Comparison of ENCODE assay signal across 8 cellular contexts in genomic region chr15:92882697-92883642, GRCh38. TPM values are rescaled to one million over a fixed set of nuclear protein-coding genes. Genes with fewer than 3 reads are reported as not detected.
A peak's percentile ranks its signal among the peaks of the same experiment; 100 is the strongest.
DNase-seq lines count a peak whose midpoint lies in the region; ATAC-seq, FAIRE-seq and TF ChIP-seq lines count a peak whose summit lies in the region.

No MANE protein-coding gene starts in this region.

- TF ChIP-seq CTCF in GM13977 (IDR thresholded peaks at IDR 0.05; ENCODE audit: extremely low read depth, insufficient read depth, missing control alignments) = no peak
- TF ChIP-seq CTCF in Loucy (conservative IDR thresholded peaks at IDR 0.05; ENCODE audit: low read length) = no peak
- no peak for TF ChIP-seq CTCF in fibroblast of villous mesenchyme (IDR thresholded peaks at IDR 0.05; ENCODE audit: insufficient read depth, low read depth, low read length)
- TF ChIP-seq CTCF in pancreas (IDR thresholded peaks at IDR 0.05) = no peak

- H3K27me3 ChIP-seq in GM23248 (replicated peaks; ENCODE audit: insufficient read depth) (no peaks in the 10 kb centered on the region), Loucy (ENCODE audit: insufficient read depth, low read length, poor library complexity, severe bottlenecking) (peaks cover 9% of the 10 kb centered on the region), pancreas (no peaks in the 10 kb centered on the region)

- in situ Hi-C loops in GM13977 (cut with MboI; ENCODE audit: low pct_unique_long_range_greater_than_20kb, low sequenced_read_pairs, unreplicated experiment) (loop anchor here (10.0 kb wide), 1 partner anchor 68 kb away; no protein-coding TSS in a partner anchor), GM23248 (cut with MboI) (no loop called here)

- H4K20me1 ChIP-seq in GM23248 (ENCODE audit: insufficient read depth) (no peaks in the 10 kb centered on the region), Loucy (ENCODE audit: insufficient read depth, low read length, poor library complexity, severe bottlenecking) (peaks cover 49% of the 10 kb centered on the region)

- H3K36me3 ChIP-seq in GM23248 (ENCODE audit: low read depth) (peaks cover 35% of the 10 kb centered on the region), Loucy (ENCODE audit: insufficient read depth, low read length) (peaks cover 28% of the 10 kb centered on the region), pancreas (peaks cover 0 to 6% (median 0%) of the 10 kb centered on the region in 3 donors)

- peak overlapping the region; percentile 97 for H3K4me3 Mint-ChIP-seq in activated T-cell treated with anti-CD3 and anti-CD28 coated beads, Interleukin-2, amount 50 U/mL, for 4 hours

- peaks cover 54% of the 10 kb centered on the region for H3K4me1 Mint-ChIP-seq in activated T-cell treated with anti-CD3 and anti-CD28 coated beads, Interleukin-2, amount 50 U/mL, for 4 hours (ENCODE audit: low read depth)

- H3K9me2 ChIP-seq in GM23248 (ENCODE audit: insufficient read depth) (no peaks in the 10 kb centered on the region), Loucy (replicated peaks; ENCODE audit: low read depth, low read length) (no peaks in the 10 kb centered on the region)

- H3K9ac ChIP-seq in GM23248 = peak overlapping the region; percentile 99
- peak overlapping the region; percentile 99 for H3K9ac ChIP-seq in Loucy (ENCODE audit: low read depth, low read length, poor library complexity, severe bottlenecking)

- intact Hi-C loops in pancreas (cut with DNase I) = no loop called here

- no peak for FAIRE-seq in pancreas (lab: Jason Lieb, UNC)

- H2AFZ ChIP-seq in GM23248 (no peak overlapping the region), Loucy (ENCODE audit: low read length) (no peak overlapping the region)

- H3K27me3 Mint-ChIP-seq in activated T-cell treated with anti-CD3 and anti-CD28 coated beads, Interleukin-2, amount 50 U/mL, for 4 hours (ENCODE audit: low read depth) = no peaks in the 10 kb centered on the region

- H3K27ac ChIP-seq in GM23248 (peak overlapping the region; percentile 95), pancreas (peak overlapping the region; percentile 94 to 100 (median 99))

- H3K9me3 ChIP-seq in GM23248 (ENCODE audit: low read depth) = no peaks in the 10 kb centered on the region
- no peaks in the 10 kb centered on the region for H3K9me3 ChIP-seq in Loucy (ENCODE audit: insufficient read depth, low read depth, low read length)
- no peaks in the 10 kb centered on the region for H3K9me3 ChIP-seq in pancreas

- no peaks in the 10 kb centered on the region for H3K9me3 Mint-ChIP-seq in activated T-cell treated with anti-CD3 and anti-CD28 coated beads, Interleukin-2, amount 50 U/mL, for 4 hours

- H3F3A ChIP-seq in GM23248 (ENCODE audit: insufficient read depth) (peaks cover 25% of the 10 kb centered on the region), Loucy (ENCODE audit: low read depth) (peaks cover 4% of the 10 kb centered on the region; the same call in 1 of the 2 replicates)

- DNase-seq in GM13977 (ENCODE audit: low spot score) (peak; percentile 40), GM23248 (peak; percentile 51), fibroblast of villous mesenchyme (ENCODE audit: low read depth) (no peak), pancreas (peak; percentile 53 to 81 (median 68)), amniotic stem cell (lab: John Stamatoyannopoulos, UW) (no peak), HuH-7 (ENCODE audit: low spot score) (no peak)
- DNase-seq in activated T-cell treated with anti-CD3 and anti-CD28 coated beads, Interleukin-2, amount 50 U/mL, for 4 hours = peak; percentile 12

- H3K36me3 Mint-ChIP-seq in activated T-cell treated with anti-CD3 and anti-CD28 coated beads, Interleukin-2, amount 50 U/mL, for 4 hours (ENCODE audit: insufficient read depth) = peaks cover 30% of the 10 kb centered on the region

- H3K4me3 ChIP-seq in GM23248 (peak overlapping the region; percentile 87), Loucy (ENCODE audit: low read length, poor library complexity, severe bottlenecking) (peak overlapping the region; percentile 100), fibroblast of villous mesenchyme (ENCODE audit: low read depth, low read length) (peak overlapping the region; percentile 94), pancreas (peak overlapping the region; percentile 55 to 98 (median 85))

- H3K79me2 ChIP-seq in GM23248 (ENCODE audit: insufficient read depth) = peaks cover 51% of the 10 kb centered on the region
- peaks cover 58% of the 10 kb centered on the region for H3K79me2 ChIP-seq in Loucy (ENCODE audit: insufficient read depth, low read length)

- H3K4me2 ChIP-seq in GM23248 (ENCODE audit: unreplicated experiment) (peak overlapping the region; percentile 96), Loucy (ENCODE audit: low read depth, low read length, poor library complexity, severe bottlenecking) (peak overlapping the region; percentile 100)

- peak; percentile 87 to 88 for ATAC-seq in activated T-cell treated with anti-CD3 and anti-CD28 coated beads, Interleukin-2, amount 50 U/mL, for 4 hours
- peak in 1 of 4 donors; percentile 7 for ATAC-seq in pancreas

- WGBS in GM23248 (ENCODE audit: low coverage in 1 of 2, low lambda C conversion rate in 2 of 2, missing lambda C conversion rate in 2 of 2), 2 experiments = 1% methylated on average over 18 to 72 of the region's 113 CpGs
- 0 to 1% methylated on average over 57 to 113 of the region's 113 CpGs for WGBS in pancreas, 2 donors

- H3K4me1 ChIP-seq in GM23248 (ENCODE audit: insufficient read depth) (peaks cover 35% of the 10 kb centered on the region), Loucy (ENCODE audit: insufficient read depth, low read length, poor library complexity, severe bottlenecking) (peaks cover 49% of the 10 kb centered on the region), pancreas (peaks cover 27 to 42% (median 36%) of the 10 kb centered on the region in 3 donors)

RNA-seq across cellular contexts. Expression of gene CHD2, which starts 17.2 kb away (rescaled TPM):
- 39.0 and 54.4 TPM in 2 replicates for total RNA-seq in GM23248 (2014; rRNA removed; shearing (Covaris generic))
- polyA plus RNA-seq in GM23248 (2016; fragmentation: Nextera tagmentation; extraction: Ambion mirVana) (36.5 and 37.0 TPM in 2 replicates), pancreas (10 to 100 TPM; 27.7 to 31.1 TPM)
- 10 to 100 TPM; 58.0 to 67.7 (median 59.7) TPM for total RNA-seq in activated T-cell treated with anti-CD3 and anti-CD28 coated beads, Interleukin-2, amount 50 U/mL, for 4 hours
- total RNA-seq in fibroblast of villous mesenchyme (85.7 and 102 TPM in 2 replicates), pancreas (10 to 100 TPM; 37.0 to 86.3 (median 50.1) TPM)

Comparison
In these comparisons a context has a peak if more than half of its experiments do, and no peak if none do; other contexts are left out.
1. DNase-seq: peak in GM13977 (single experiment), GM23248 (single experiment), activated T-cell treated with anti-CD3 and anti-CD28 coated beads, Interleukin-2, amount 50 U/mL, for 4 hours (single experiment) and pancreas (6 of 6); none in fibroblast of villous mesenchyme (single experiment), amniotic stem cell (single experiment) and HuH-7 (single experiment).
2. Peak in every context shown above with its lines, with median percentiles within 50 percentile points of each other: H3K4me3 ChIP-seq.